Comparison of ENCODE assay signal across 26 cellular contexts in the genomic region with DNA sequence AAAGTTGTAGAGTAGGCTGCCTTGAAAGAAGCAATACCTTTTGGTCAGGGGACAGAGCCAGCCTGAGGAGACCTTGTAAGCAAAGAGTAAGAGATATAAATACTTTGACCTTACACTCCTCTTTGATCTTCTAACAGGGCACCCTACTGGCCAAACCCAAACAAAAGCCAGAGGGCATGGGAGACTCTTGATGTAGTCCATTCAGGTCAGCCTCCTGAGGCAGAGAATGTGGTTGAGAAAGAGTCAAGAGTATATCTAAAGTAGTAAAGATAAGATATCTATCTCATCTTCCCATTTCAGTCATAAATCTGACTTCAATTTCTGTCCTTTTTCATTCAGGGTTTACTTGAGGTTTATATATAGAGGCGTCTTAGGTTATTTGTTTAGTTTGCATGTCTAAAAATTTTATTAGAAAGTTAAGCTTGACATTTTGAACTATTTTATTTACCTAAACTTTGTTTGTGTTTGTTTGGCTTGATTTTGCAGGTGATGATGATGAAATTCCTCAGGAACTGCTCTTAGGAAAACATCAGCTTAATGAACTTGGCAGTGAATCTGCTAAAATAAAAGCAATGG.
A peak's percentile ranks its signal among the peaks of the same experiment; 100 is the strongest.
DNase-seq lines count a peak whose midpoint lies in the region; ATAC-seq, FAIRE-seq and TF ChIP-seq lines count a peak whose summit lies in the region.
"Had no signal": no experiment of that assay in that cellular context is flagged by ENCODE, and none has a peak within 500 bp of the region (broad histone marks: within the 10 kb centered on the region; RNA-seq: fewer than 3 reads in every experiment).

No MANE protein-coding gene starts in this region.

- peaks cover 24% of the 10 kb centered on the region for H3K36me3 Mint-ChIP-seq in activated CD8-positive, alpha-beta memory T cell treated with anti-CD3 and anti-CD28 coated beads, Interleukin-2, amount 10 ng/mL, durations not matched to agents 7 days and 5 days
- H3K36me3 Mint-ChIP-seq in activated CD4-positive, alpha-beta T cell treated with anti-CD3 and anti-CD28 coated beads, Interleukin-2, amount 10 ng/mL, durations not matched to agents 24 days and 14 days (ENCODE audit: low read depth), result peaks cover 29% of the 10 kb centered on the region

- no peaks in the 10 kb centered on the region for H3K27me3 Mint-ChIP-seq in activated CD8-positive, alpha-beta memory T cell treated with anti-CD3 and anti-CD28 coated beads, Interleukin-2, amount 10 ng/mL, durations not matched to agents 7 days and 5 days
- no peaks in the 10 kb centered on the region for H3K27me3 Mint-ChIP-seq in activated CD4-positive, alpha-beta T cell treated with anti-CD3 and anti-CD28 coated beads, Interleukin-2, amount 10 ng/mL, durations not matched to agents 24 days and 14 days
- H3K27me3 Mint-ChIP-seq: central memory CD8-positive, alpha-beta T cell had no signal

- H3K4me1 Mint-ChIP-seq in activated CD8-positive, alpha-beta memory T cell treated with anti-CD3 and anti-CD28 coated beads, Interleukin-2, amount 10 ng/mL, durations not matched to agents 7 days and 5 days, result no peaks in the 10 kb centered on the region
- H3K4me1 Mint-ChIP-seq in activated CD4-positive, alpha-beta T cell treated with anti-CD3 and anti-CD28 coated beads, Interleukin-2, amount 10 ng/mL, durations not matched to agents 24 days and 14 days, result peaks cover 4% of the 10 kb centered on the region
- H3K4me1 Mint-ChIP-seq: central memory CD8-positive, alpha-beta T cell; mesothelial cell of epicardium had no signal

- BruUV-seq in GM12878 (replicated peaks; lab: Mats Ljungman, UMichigan), result no TSS peak

- TF ChIP-seq RAD21 in GM12878 (IDR thresholded peaks at IDR 0.05; ENCODE audit: insufficient read depth, low read depth, low read length), result no peak

- H3K4me2 ChIP-seq in GM12878 (ENCODE audit: control insufficient read depth, insufficient read depth) (no peak overlapping the region), mesendoderm (ENCODE audit: low read length) (no peak overlapping the region)

- no peak overlapping the region for H3K4me3 Mint-ChIP-seq in activated CD8-positive, alpha-beta memory T cell treated with anti-CD3 and anti-CD28 coated beads, Interleukin-2, amount 10 ng/mL, durations not matched to agents 7 days and 5 days
- H3K4me3 Mint-ChIP-seq in activated CD4-positive, alpha-beta T cell treated with anti-CD3 and anti-CD28 coated beads, Interleukin-2, amount 10 ng/mL, durations not matched to agents 24 days and 14 days, result no peak overlapping the region
- H3K4me3 Mint-ChIP-seq: central memory CD8-positive, alpha-beta T cell; mesothelial cell of epicardium; natural killer cell had no signal

- H3K4ac ChIP-seq in mesendoderm (ENCODE audit: low read depth, low read length), result no peak overlapping the region

- H4K8ac ChIP-seq in mesendoderm (ENCODE audit: low read depth, low read length), result no peak overlapping the region

- no peak for FAIRE-seq in GM12878 (lab: Jason Lieb, UNC)

- 95% methylated on average over 1 of the region's 1 CpG for WGBS in GM12878 (ENCODE audit: insufficient coverage, insufficient replicate concordance, low lambda C conversion rate, missing lambda C conversion rate)
- no CpG with 5 or more reads among the region's 1 CpG for WGBS in mesendoderm (ENCODE audit: extremely low coverage, insufficient coverage, low lambda C conversion rate)

- H3K27ac Mint-ChIP-seq in activated CD8-positive, alpha-beta memory T cell treated with anti-CD3 and anti-CD28 coated beads, Interleukin-2, amount 10 ng/mL, durations not matched to agents 7 days and 5 days, result peak overlapping the region; percentile 14
- no peak overlapping the region for H3K27ac Mint-ChIP-seq in activated CD4-positive, alpha-beta T cell treated with anti-CD3 and anti-CD28 coated beads, Interleukin-2, amount 10 ng/mL, durations not matched to agents 24 days and 14 days
- H3K27ac Mint-ChIP-seq: mesothelial cell of epicardium had no signal

- SMC1A ChIA-PET in GM12878 (lab: Charles Lee; ENCODE audit: uncharacterized antibody, unreplicated experiment), result interaction anchor here (0.9 kb wide), 1 partner anchor 16 kb away, joined by 3 read pairs; no protein-coding TSS in a partner anchor

- no peak overlapping the region for H2BK15ac ChIP-seq in mesendoderm (replicated peaks; ENCODE audit: low read depth)

- POLR2A ChIA-PET in GM12878 (lab: Charles Lee), result no interaction called here

- H3K27me3 ChIP-seq in GM12878 (replicated peaks in 1 of 2; ENCODE audit: control insufficient read depth in 2 of 2, insufficient read depth in 2 of 2, low read length in 1 of 2), result no peaks in the 10 kb centered on the region
- no peaks in the 10 kb centered on the region for H3K27me3 ChIP-seq in mesendoderm (ENCODE audit: insufficient read depth, low read length, poor library complexity)

- intact Hi-C loops in GM12878 (cut with micrococcal nuclease; ENCODE audit: unreplicated experiment), result no loop called here
- intact Hi-C loops in activated CD4-positive, alpha-beta T cell treated with anti-CD3 and anti-CD28 coated beads, Interleukin-2, amount 10 ng/mL, durations not matched to agents 24 days and 14 days (cut with micrococcal nuclease), result loop anchor here (10.0 kb wide), 1 partner anchor 127 kb away; a partner anchor contains a TSS

- ATAC-seq in activated CD8-positive, alpha-beta memory T cell treated with anti-CD3 and anti-CD28 coated beads, Interleukin-2, amount 10 ng/mL, durations not matched to agents 7 days and 5 days, result no peak
- ATAC-seq in GM12878 (peak; percentile 44; the same call in 1 of the 3 replicates), SK-N-SH treated with all-trans-retinoic acid at 6 μM for 48 hours (no peak)
- ATAC-seq: activated naive CD4-positive, alpha-beta T cell treated with anti-CD3 and anti-CD28 coated beads, Interleukin-2, amount 50 U/mL, for 72 hours; natural killer cell had no signal

- no peaks in the 10 kb centered on the region for H3K79me1 ChIP-seq in mesendoderm (ENCODE audit: low read length)

- no peak overlapping the region for H2BK120ac ChIP-seq in mesendoderm (ENCODE audit: low read depth, low read length)

- no peak overlapping the region for H3K18ac ChIP-seq in mesendoderm (ENCODE audit: low read length)

- H3K9ac ChIP-seq in GM12878 (ENCODE audit: control insufficient read depth, insufficient read depth, low read length) (no peak overlapping the region), mesendoderm (ENCODE audit: low read length) (no peak overlapping the region)

- no peak overlapping the region for H2AFZ ChIP-seq in GM12878 (ENCODE audit: control insufficient read depth, low read depth, low read length)

- no peak for TF ChIP-seq POLR2A in GM12878 (IDR thresholded peaks at IDR 0.05; ENCODE audit: low read depth, low read length)

- H3K4me1 ChIP-seq in GM12878 (ENCODE audit: control insufficient read depth, insufficient read depth, low read length) (no peaks in the 10 kb centered on the region), mesendoderm (ENCODE audit: control insufficient read depth, low read depth, low read length) (no peaks in the 10 kb centered on the region)

- TF ChIP-seq CTCF in LNCaP clone FGC (IDR thresholded peaks at IDR 0.05; ENCODE audit: control insufficient read depth, extremely low read depth, insufficient read depth) (no peak), GM12878 (IDR thresholded peaks at IDR 0.05 in 2 of 3, conservative IDR thresholded peaks at IDR 0.05 in 1 of 3; ENCODE audit: control insufficient read depth in 2 of 3, extremely low read depth in 1 of 3, insufficient read depth in 1 of 3, low read depth in 3 of 3, low read length in 3 of 3) (no peak)

- H4K20me1 ChIP-seq in GM12878 (ENCODE audit: control insufficient read depth, insufficient read depth), result no peaks in the 10 kb centered on the region

- DNase-seq in activated CD8-positive, alpha-beta memory T cell treated with anti-CD3 and anti-CD28 coated beads, Interleukin-2, amount 10 ng/mL, durations not matched to agents 7 days and 5 days, result no peak
- no peak for DNase-seq in activated CD8-positive, alpha-beta memory T cell treated with anti-CD3 and anti-CD28 coated beads, Interleukin-2, amount 50 U/mL, for 4 hours
- DNase-seq in LNCaP clone FGC (ENCODE audit: low read depth), result peak; percentile 90
- no peak for DNase-seq in GM12878 (ENCODE audit: low read depth, low spot score)
- peak; percentile 91 for DNase-seq in mesendoderm
- DNase-seq in DMS79 treated with DMSO at 0.1 percent for 48 hours (lab: John Stamatoyannopoulos, UW), result no peak
- no peak for DNase-seq in activated CD4-positive, alpha-beta T cell treated with anti-CD3 and anti-CD28 coated beads, Interleukin-2, amount 10 ng/mL, durations not matched to agents 24 days and 14 days
- DNase-seq: activated CD4-positive, alpha-beta T cell treated with anti-CD3 and anti-CD28 coated beads for 4 hours; AML-193; aorta; dermis blood vessel endothelial cell; DND-41; IMR-90; MM.1S; natural killer cell; NCI-H1436; NCI-H2107; NCI-H510A; NK-92 treated with Interleukin-12 subunit alpha and Interleukin-12 subunit beta, amount 100 ng/mL, for 24 hours; SIG-M5; small intestine; stimulated activated CD4-positive, alpha-beta T cell treated with anti-CD3 and anti-CD28 coated beads, Interleukin-1b, Interleukin-23, amount 100 ng/mL, for 48 hours had no signal

- in situ Hi-C loops in GM12878 (cut with MboI), result loop anchor here (5.0 kb wide), 1 partner anchor 265 kb away; no protein-coding TSS in a partner anchor

- H3K27ac ChIP-seq in GM12878 (ENCODE audit: control insufficient read depth, insufficient read depth), result no peak overlapping the region
- H3K27ac ChIP-seq in mesendoderm (ENCODE audit: low read depth, low read length), result no peak overlapping the region

- no peak overlapping the region for H3K23ac ChIP-seq in mesendoderm (ENCODE audit: low read length)

- H3K4me3 ChIP-seq in LNCaP clone FGC (ENCODE audit: low read depth, low read length) (no peak overlapping the region), GM12878 (no peak overlapping the region), mesendoderm (ENCODE audit: low read length) (no peak overlapping the region)

- CTCF ChIA-PET in activated CD8-positive, alpha-beta memory T cell treated with anti-CD3 and anti-CD28 coated beads, Interleukin-2, amount 10 ng/mL, durations not matched to agents 7 days and 5 days (lab: Charles Lee), result no interaction called here
- CTCF ChIA-PET in GM12878 (lab: Yijun Ruan, JAX), result interaction anchor here (0.6 to 5.2 kb wide), 3 partner anchors 259 to 268 kb away, joined by 3 to 47 read pairs (median 5); no protein-coding TSS in a partner anchor

- RAD21 ChIA-PET in GM12878 (lab: Charles Lee; ENCODE audit: unreplicated experiment), result no interaction called here

- no peaks in the 10 kb centered on the region for H3K79me2 ChIP-seq in GM12878 (ENCODE audit: control insufficient read depth, insufficient read depth, low read length)
- no peaks in the 10 kb centered on the region for H3K79me2 ChIP-seq in mesendoderm (ENCODE audit: control insufficient read depth, insufficient read depth, low read length)

- H4K5ac ChIP-seq in mesendoderm (ENCODE audit: low read length), result no peak overlapping the region

- H3K36me3 ChIP-seq in GM12878 (ENCODE audit: control insufficient read depth in 2 of 2, insufficient read depth in 2 of 2, low read length in 1 of 2) (peaks cover 1 to 7% of the 10 kb centered on the region in 2 experiments; a peak in 3 of 4 replicates), mesendoderm (ENCODE audit: control insufficient read depth, insufficient read depth, low read length) (no peaks in the 10 kb centered on the region)

- no peak for TF ChIP-seq EP300 in GM12878 (IDR thresholded peaks at IDR 0.05; ENCODE audit: borderline replicate concordance in 1 of 2, control insufficient read depth in 1 of 2, low read depth in 2 of 2, low read length in 2 of 2)

- no peaks in the 10 kb centered on the region for H3K9me3 ChIP-seq in GM12878 (replicated peaks; ENCODE audit: control insufficient read depth, insufficient read depth, low read length)

- H3K56ac ChIP-seq in mesendoderm (ENCODE audit: low read length), result no peak overlapping the region

- H2BK5ac ChIP-seq in mesendoderm (ENCODE audit: low read length), result no peak overlapping the region

- H3K9me3 Mint-ChIP-seq in activated CD8-positive, alpha-beta memory T cell treated with anti-CD3 and anti-CD28 coated beads, Interleukin-2, amount 10 ng/mL, durations not matched to agents 7 days and 5 days (ENCODE audit: low read depth), result no peaks in the 10 kb centered on the region
- no peaks in the 10 kb centered on the region for H3K9me3 Mint-ChIP-seq in activated CD4-positive, alpha-beta T cell treated with anti-CD3 and anti-CD28 coated beads, Interleukin-2, amount 10 ng/mL, durations not matched to agents 24 days and 14 days
- H3K9me3 Mint-ChIP-seq: activated naive CD4-positive, alpha-beta T cell treated with anti-CD3 and anti-CD28 coated beads, Interleukin-2, amount 50 U/mL, for 72 hours; central memory CD8-positive, alpha-beta T cell; mesothelial cell of epicardium; natural killer cell had no signal

- no peak overlapping the region for H2AK5ac ChIP-seq in mesendoderm (ENCODE audit: low read length)

Comparison
In these comparisons a context has a peak if more than half of its experiments do, and no peak if none do; other contexts are left out.
1. DNase-seq: peak in LNCaP clone FGC (single experiment) and mesendoderm (single experiment); none in activated CD8-positive, alpha-beta memory T cell treated with anti-CD3 and anti-CD28 coated beads, Interleukin-2, amount 10 ng/mL, durations not matched to agents 7 days and 5 days (single experiment), activated CD8-positive, alpha-beta memory T cell treated with anti-CD3 and anti-CD28 coated beads, Interleukin-2, amount 50 U/mL, for 4 hours (single experiment), GM12878 (single experiment), DMS79 treated with DMSO at 0.1 percent for 48 hours (single experiment) and activated CD4-positive, alpha-beta T cell treated with anti-CD3 and anti-CD28 coated beads, Interleukin-2, amount 10 ng/mL, durations not matched to agents 24 days and 14 days (single experiment).